In genomic region chr22:19732403-19733113, GRCh38 we compare ENCODE assay signal across 1 cellular context.
TF ChIP-seq lines count a peak whose summit lies in the region.

No MANE protein-coding gene starts in this region.

TF ChIP-seq in K562, 482 proteins besides CTCF, POLR2A, EP300 and RAD21 (continued from another document):
- TF ChIP-seq THAP12 (CRISPR knock-in tag; IDR thresholded peaks at IDR 0.05): peak; percentile 60
- peak; percentile 59; the same call in 1 of the 2 replicates for TF ChIP-seq E2F1 (CRISPR knock-in tag; IDR thresholded peaks at IDR 0.05)
- peak; percentile 2 for TF ChIP-seq SP2 (IDR thresholded peaks at IDR 0.05; ENCODE audit: extremely low read depth, low read depth, low read length, poor library complexity, severe bottlenecking)
- TF ChIP-seq PHF8 (IDR thresholded peaks at IDR 0.05; ENCODE audit: borderline replicate concordance, low read length): no peak
- TF ChIP-seq SMAD3 (CRISPR knock-in tag; conservative IDR thresholded peaks at IDR 0.05): no peak
- no peak for TF ChIP-seq CTCFL (IDR thresholded peaks at IDR 0.05; ENCODE audit: borderline replicate concordance, insufficient read depth, low read depth, low read length, poor library complexity, severe bottlenecking)
- no peak for TF ChIP-seq KAT2B (IDR thresholded peaks at IDR 0.05; ENCODE audit: low read depth, low read length)
- TF ChIP-seq ZFP1 (CRISPR knock-in tag; IDR thresholded peaks at IDR 0.05): no peak
- TF ChIP-seq POU5F1 (IDR thresholded peaks at IDR 0.05; ENCODE audit: borderline replicate concordance, low read depth, low read length, partially characterized antibody): no peak
- TF ChIP-seq ILF3 (IDR thresholded peaks at IDR 0.05; ENCODE audit: borderline replicate concordance): no peak
- TF ChIP-seq GTF2B (IDR thresholded peaks at IDR 0.05; ENCODE audit: extremely low read depth, insufficient read length): no peak
- peak; percentile 71; the same call in 1 of the 2 replicates for TF ChIP-seq STAT6 (CRISPR knock-in tag; IDR thresholded peaks at IDR 0.05)
- no peak for TF ChIP-seq ZNF124 (CRISPR knock-in tag; IDR thresholded peaks at IDR 0.05)
- no peak for TF ChIP-seq ZNF184 (CRISPR knock-in tag; IDR thresholded peaks at IDR 0.05)
- no peak for TF ChIP-seq GATAD2A (IDR thresholded peaks at IDR 0.05)
- no peak for TF ChIP-seq KAT7 (CRISPR knock-in tag; IDR thresholded peaks at IDR 0.05; ENCODE audit: borderline replicate concordance)
- no peak for TF ChIP-seq ATF3 (IDR thresholded peaks at IDR 0.05)
- peak; percentile 71; the same call in 1 of the 2 replicates for TF ChIP-seq ATF3 (CRISPR knock-in tag; conservative IDR thresholded peaks at IDR 0.05)
- TF ChIP-seq CBFB (CRISPR knock-in tag; IDR thresholded peaks at IDR 0.05): no peak
- TF ChIP-seq ZBTB12 (CRISPR knock-in tag; IDR thresholded peaks at IDR 0.05): no peak
- no peak for TF ChIP-seq FOXJ2 (tag; IDR thresholded peaks at IDR 0.05)
- TF ChIP-seq ZNF280B (CRISPR knock-in tag; IDR thresholded peaks at IDR 0.05): no peak
- TF ChIP-seq KLF1 (tag; IDR thresholded peaks at IDR 0.05): 0 out of 2 replicates have a peak, but pooled peaks have one; percentile 15
- TF ChIP-seq MYNN (IDR thresholded peaks at IDR 0.05): no peak
- TF ChIP-seq MYNN (CRISPR knock-in tag; IDR thresholded peaks at IDR 0.05): no peak
- no peak for TF ChIP-seq SIN3B (IDR thresholded peaks at IDR 0.05; ENCODE audit: low read depth)
- peak; percentile 68; the same call in 1 of the 2 replicates for TF ChIP-seq FOXO4 (CRISPR knock-in tag; IDR thresholded peaks at IDR 0.05)
- no peak for TF ChIP-seq ZNF24 (IDR thresholded peaks at IDR 0.05)
- TF ChIP-seq IRF1 (CRISPR knock-in tag; IDR thresholded peaks at IDR 0.05; ENCODE audit: borderline replicate concordance): no peak
- no peak for TF ChIP-seq HES1 (IDR thresholded peaks at IDR 0.05; ENCODE audit: low read depth)
- no peak for TF ChIP-seq SMARCA4 (IDR thresholded peaks at IDR 0.05)
- 0 out of 2 replicates have a peak, but pooled peaks have one; percentile 19 for TF ChIP-seq ATF1 (CRISPR knock-in tag; IDR thresholded peaks at IDR 0.05)
- no peak for TF ChIP-seq ATF1 (tag; IDR thresholded peaks at IDR 0.05)
- no peak for TF ChIP-seq MXD1 (CRISPR knock-in tag; IDR thresholded peaks at IDR 0.05; ENCODE audit: borderline replicate concordance, poor library complexity, severe bottlenecking)
- no peak for TF ChIP-seq NFE2L1 (tag; IDR thresholded peaks at IDR 0.05; ENCODE audit: borderline replicate concordance, low read depth)
- TF ChIP-seq RFX1 (IDR thresholded peaks at IDR 0.05): no peak
- TF ChIP-seq ZBTB7A (IDR thresholded peaks at IDR 0.05; ENCODE audit: borderline replicate concordance, control insufficient read depth, low read depth, low read length): 0 out of 2 replicates have a peak, but pooled peaks have one; percentile 47
- TF ChIP-seq PURB (CRISPR knock-in tag; IDR thresholded peaks at IDR 0.05; ENCODE audit: low read depth): no peak
- TF ChIP-seq GABPB2 (CRISPR knock-in tag; conservative IDR thresholded peaks at IDR 0.05): no peak
- no peak for TF ChIP-seq HIVEP1 (CRISPR knock-in tag; IDR thresholded peaks at IDR 0.05)
